In genomic region chr11:5809122-5809519, GRCh38 we compare ENCODE assay signal across 8 cellular contexts. TPM values are rescaled to one million over a fixed set of nuclear protein-coding genes. Genes with fewer than 3 reads are reported as not detected.
A peak's percentile ranks its signal among the peaks of the same experiment; 100 is the strongest.
DNase-seq lines count a peak whose midpoint lies in the region; ATAC-seq, FAIRE-seq and TF ChIP-seq lines count a peak whose summit lies in the region.

No MANE protein-coding gene starts in this region.

- FAIRE-seq in GM18507 (lab: Jason Lieb, UNC) (peak; percentile 5), GM12892 (lab: Jason Lieb, UNC) (no peak)

- no peak for DNase-seq in GM18507 (ENCODE audit: extremely low spot score, insufficient read length, low read depth)
- DNase-seq in WTC11 (ENCODE audit: low spot score) = no peak
- no peak for DNase-seq in NCI-H1436 treated with DMSO at 0.1 percent for 48 hours (lab: John Stamatoyannopoulos, UW)
- no peak for DNase-seq in GM12892 (ENCODE audit: insufficient read length)
- DNase-seq in head of caudate nucleus = no peak

- H3K9me3 Mint-ChIP-seq in WTC11 = peaks cover 6% of the 10 kb centered on the region

- H3K36me3 Mint-ChIP-seq in WTC11 = 0 out of 2 replicates have a peak, but pooled peaks cover 5% of the 10 kb centered on the region

- no peaks in the 10 kb centered on the region for H3K9me3 ChIP-seq in iPS-18a (ENCODE audit: control insufficient read depth, low read depth, low read length)
- H3K9me3 ChIP-seq in subcutaneous abdominal adipose tissue (ENCODE audit: control insufficient read depth in 5 of 5, low read length in 5 of 5) = peaks cover 0 to 2% (median 0%) of the 10 kb centered on the region in 5 donors

- peak overlapping the region; percentile 75 for H3K4me3 ChIP-seq in iPS-18a (ENCODE audit: low read length)
- peak overlapping the region; percentile 73 to 91 (median 78) for H3K4me3 ChIP-seq in subcutaneous abdominal adipose tissue (ENCODE audit: low read depth in 1 of 5, low read length in 5 of 5)

- peak overlapping the region; percentile 85 for H3K4me3 Mint-ChIP-seq in WTC11

- TF ChIP-seq CTCF in WTC11 (IDR thresholded peaks at IDR 0.05) = no peak

- no peaks in the 10 kb centered on the region; the same call in 1 of the 2 replicates for H3K27me3 Mint-ChIP-seq in WTC11 (ENCODE audit: low read depth)

- H3K36me3 ChIP-seq in iPS-18a (ENCODE audit: control insufficient read depth, low read depth, low read length) (no peaks in the 10 kb centered on the region), subcutaneous abdominal adipose tissue (ENCODE audit: control insufficient read depth in 5 of 5, insufficient read depth in 5 of 5, low read length in 5 of 5) (no peaks in the 10 kb centered on the region)

- POLR2A ChIA-PET in WTC11 (lab: Charles Lee) = interaction anchor here (0.6 kb wide), 1 partner anchor 1201 kb away, joined by 3 read pairs; the partner anchor contains the start of gene TRIM68

- H3K9ac ChIP-seq in iPS-18a (ENCODE audit: low read length) (peak overlapping the region; percentile 48), subcutaneous abdominal adipose tissue (ENCODE audit: low read length in 5 of 5) (peak overlapping the region; percentile 50 to 72 (median 69))

- peaks cover 40% of the 10 kb centered on the region for H3K4me1 Mint-ChIP-seq in WTC11

- ATAC-seq in HG02763 (IDR thresholded peaks at IDR 0.05; ENCODE audit: unreplicated experiment) = peak; percentile 39
- ATAC-seq in WTC11 = no peak

- no peak for TF ChIP-seq POLR2A in GM12892 (IDR thresholded peaks at IDR 0.05; ENCODE audit: low read depth, low read length)

- H3K27ac Mint-ChIP-seq in WTC11 = no peak overlapping the region

- intact Hi-C loops in head of caudate nucleus (cut with DNase I) = no loop called here

- H3K4me1 ChIP-seq in iPS-18a (ENCODE audit: control insufficient read depth, low read depth, low read length) (peaks cover 5% of the 10 kb centered on the region), subcutaneous abdominal adipose tissue (ENCODE audit: control insufficient read depth in 5 of 5, insufficient read depth in 5 of 5, low read length in 5 of 5) (peaks cover 1 to 12% (median 12%) of the 10 kb centered on the region in 5 donors)

- no peaks in the 10 kb centered on the region for H3K27me3 ChIP-seq in iPS-18a (ENCODE audit: control insufficient read depth, insufficient read depth, low read length)
- no peaks in the 10 kb centered on the region for H3K27me3 ChIP-seq in subcutaneous abdominal adipose tissue (ENCODE audit: control insufficient read depth in 5 of 5, insufficient read depth in 4 of 5, low read length in 5 of 5)

- H3K27ac ChIP-seq in iPS-18a (ENCODE audit: low read length) (no peak overlapping the region), subcutaneous abdominal adipose tissue (ENCODE audit: low read depth, low read length) (no peak overlapping the region)

- CTCF ChIA-PET in WTC11 (lab: Charles Lee) = interaction anchor here (1.0 to 1.8 kb wide), 4 partner anchors 82 to 554 kb away, joined by 3 to 7 read pairs (median 5); partner anchors contain the start of gene TRIM5

TF ChIP-seq in WTC11, 78 proteins besides CTCF, POLR2A, EP300 and RAD21:
- TF ChIP-seq SOX15 (CRISPR knock-in tag; IDR thresholded peaks at IDR 0.05) = no peak
- no peak for TF ChIP-seq ATF1 (CRISPR knock-in tag; IDR thresholded peaks at IDR 0.05)
- TF ChIP-seq PRRX2 (CRISPR knock-in tag; IDR thresholded peaks at IDR 0.05) = no peak
- TF ChIP-seq FOXP1 (CRISPR knock-in tag; IDR thresholded peaks at IDR 0.05; ENCODE audit: borderline replicate concordance) = no peak
- TF ChIP-seq ZMAT4 (CRISPR knock-in tag; IDR thresholded peaks at IDR 0.05) = no peak
- TF ChIP-seq E2F4 (CRISPR knock-in tag; IDR thresholded peaks at IDR 0.05; ENCODE audit: borderline replicate concordance, low read depth) = no peak

RNA-seq across cellular contexts. Expression of gene OR52N2, which starts 0.4 kb away (rescaled TPM):
- total RNA-seq in WTC11 (2021) = 0.25 to 0.34 TPM in 2 of 3 replicates, not detected in the other
- not detected for polyA plus RNA-seq in GM12892 (2012; ENCODE audit: missing spikeins)

RNA-seq across cellular contexts. Expression of gene OR52N1, which starts 18.1 kb away (rescaled TPM):
- total RNA-seq in WTC11 (2021) = 0.07 TPM in 1 of 3 replicates, not detected in the others
- not detected for polyA plus RNA-seq in GM12892 (2012; ENCODE audit: missing spikeins)

RNA-seq across cellular contexts. Expression of gene OR52N5, which starts 26.0 kb away (rescaled TPM):
- total RNA-seq in WTC11 (2021) = 0.07 TPM in 1 of 3 replicates, not detected in the others
- 0.17 TPM for polyA plus RNA-seq in GM12892 (2012; ENCODE audit: missing spikeins)

RNA-seq across cellular contexts. Expression of gene OR52E6, which starts 32.6 kb away (rescaled TPM):
- total RNA-seq in WTC11 (2021) = not detected in 3 replicates
- not detected for polyA plus RNA-seq in GM12892 (2012; ENCODE audit: missing spikeins)

RNA-seq across cellular contexts. Expression of gene OR52E8, which starts 48.4 kb away (rescaled TPM):
- total RNA-seq in WTC11 (2021) = not detected in 3 replicates
- not detected for polyA plus RNA-seq in GM12892 (2012; ENCODE audit: missing spikeins)
